ENCODE assay signal across 21 cellular contexts in the genomic region with DNA sequence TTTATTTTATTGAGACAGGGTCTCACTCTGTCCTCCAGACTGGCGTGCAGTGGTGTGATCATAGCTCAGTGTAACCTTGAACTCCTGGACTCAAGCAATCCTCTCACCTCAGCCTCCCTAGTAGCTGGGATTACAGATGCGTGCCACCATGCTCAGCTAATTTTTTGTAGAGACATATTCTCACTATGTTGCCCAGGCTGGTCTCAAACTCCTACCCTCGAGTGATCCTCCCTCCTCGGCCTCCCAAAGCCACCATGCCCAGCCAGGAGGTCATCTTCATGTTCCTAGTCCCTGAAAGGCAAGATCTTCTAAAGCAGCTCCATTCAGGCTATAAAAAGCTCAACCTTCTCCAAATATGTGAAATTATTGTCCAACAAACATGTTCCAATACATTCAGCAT. TPM values are rescaled to one million over a fixed set of nuclear protein-coding genes. Genes with fewer than 3 reads are reported as not detected.
A peak's percentile ranks its signal among the peaks of the same experiment; 100 is the strongest.
DNase-seq lines count a peak whose midpoint lies in the region; ATAC-seq and TF ChIP-seq lines count a peak whose summit lies in the region.
"Had no signal": no experiment of that assay in that cellular context is flagged by ENCODE, and none has a peak within 500 bp of the region (broad histone marks: within the 10 kb centered on the region; RNA-seq: fewer than 3 reads in every experiment).

No MANE protein-coding gene starts in this region.

- TF ChIP-seq CTCF in Peyer's patch (IDR thresholded peaks at IDR 0.05) (no peak), spleen (IDR thresholded peaks at IDR 0.05 in 8 of 11, conservative IDR thresholded peaks at IDR 0.05 in 3 of 11) (no peak), mucosa of descending colon (IDR thresholded peaks at IDR 0.05) (no peak), PC-9 (conservative IDR thresholded peaks at IDR 0.05) (no peak)

- peaks cover 12 to 42% (median 25%) of the 10 kb centered on the region in 10 experiments for H3K4me1 ChIP-seq in BLaER1 treated with 17β-estradiol and CSF1 and Interleukin-3, amounts not matched to agents 10 nM and 100 nM
- H3K4me1 ChIP-seq in Peyer's patch (no peaks in the 10 kb centered on the region), spleen (peaks cover 0 to 20% (median 5%) of the 10 kb centered on the region in 6 donors), mucosa of descending colon (ENCODE audit: low read depth) (no peaks in the 10 kb centered on the region), PC-9 (replicated peaks; ENCODE audit: insufficient read depth) (no peaks in the 10 kb centered on the region)
- H3K4me1 ChIP-seq: SJSA1 had no signal

- no peak overlapping the region for H2AFZ ChIP-seq in PC-9

- peak overlapping the region in 1 of 11 experiments; percentile 21; a peak in 1 of 22 replicates for H3K27ac ChIP-seq in BLaER1 treated with 17β-estradiol and CSF1 and Interleukin-3, amounts not matched to agents 10 nM and 100 nM
- H3K27ac ChIP-seq in Peyer's patch (no peak overlapping the region), spleen (peak overlapping the region in 5 of 8 donors; percentile 59 to 81 (median 78)), PC-9 (no peak overlapping the region)
- H3K27ac ChIP-seq: SJSA1 had no signal

- H3K9ac ChIP-seq in BLaER1 treated with 17β-estradiol and CSF1 and Interleukin-3, amounts not matched to agents 10 nM and 100 nM: no peak overlapping the region

- H3K27me3 ChIP-seq in BLaER1 treated with 17β-estradiol and CSF1 and Interleukin-3, amounts not matched to agents 10 nM and 100 nM: no peaks in the 10 kb centered on the region
- H3K27me3 ChIP-seq in Peyer's patch: no peaks in the 10 kb centered on the region
- no peaks in the 10 kb centered on the region for H3K27me3 ChIP-seq in spleen (replicated peaks in 1 of 7)
- peaks cover 8% of the 10 kb centered on the region; the same call in 1 of the 2 replicates for H3K27me3 ChIP-seq in PC-9 (ENCODE audit: insufficient read depth, low read depth)
- H3K27me3 ChIP-seq: SJSA1 had no signal

- peak overlapping the region; percentile 55 to 88 (median 77) for H3K4me2 ChIP-seq in BLaER1 treated with 17β-estradiol and CSF1 and Interleukin-3, amounts not matched to agents 10 nM and 100 nM
- H3K4me2 ChIP-seq in PC-9: no peak overlapping the region

- POLR2A ChIA-PET in PC-9 (lab: Charles Lee; ENCODE audit: unreplicated experiment): no interaction called here

- WGBS in spleen, 5 donors: 84 to 90% (median 87%) methylated on average over 4 of the region's 4 CpGs

- CTCF ChIA-PET in PC-9 (lab: Charles Lee): interaction anchor here (1.2 kb wide), 1 partner anchor 9 kb away, joined by 4 read pairs; no protein-coding TSS in a partner anchor

- H3K4me3 ChIP-seq in BLaER1 treated with 17β-estradiol and CSF1 and Interleukin-3, amounts not matched to agents 10 nM and 100 nM: no peak overlapping the region
- H3K4me3 ChIP-seq in Peyer's patch: no peak overlapping the region
- no peak overlapping the region for H3K4me3 ChIP-seq in spleen
- no peak overlapping the region for H3K4me3 ChIP-seq in mucosa of descending colon
- no peak overlapping the region for H3K4me3 ChIP-seq in PC-9
- H3K4me3 ChIP-seq: K562, SJSA1 had no signal

- H3K9me3 ChIP-seq in BLaER1 treated with 17β-estradiol and CSF1 and Interleukin-3, amounts not matched to agents 10 nM and 100 nM (replicated peaks in 1 of 11): no peaks in the 10 kb centered on the region
- no peaks in the 10 kb centered on the region for H3K9me3 ChIP-seq in Peyer's patch
- no peaks in the 10 kb centered on the region for H3K9me3 ChIP-seq in spleen
- no peaks in the 10 kb centered on the region for H3K9me3 ChIP-seq in mucosa of descending colon
- H3K9me3 ChIP-seq in PC-9 (ENCODE audit: insufficient read depth, low read depth): no peaks in the 10 kb centered on the region
- H3K9me3 ChIP-seq: SJSA1 had no signal

- H3K36me3 ChIP-seq in BLaER1 treated with 17β-estradiol and CSF1 and Interleukin-3, amounts not matched to agents 10 nM and 100 nM: no peaks in the 10 kb centered on the region
- H3K36me3 ChIP-seq in Peyer's patch (no peaks in the 10 kb centered on the region), spleen (no peaks in the 10 kb centered on the region), mucosa of descending colon (ENCODE audit: low read depth) (no peaks in the 10 kb centered on the region), PC-9 (ENCODE audit: low read depth) (no peaks in the 10 kb centered on the region)
- H3K36me3 ChIP-seq: SJSA1 had no signal

- no peaks in the 10 kb centered on the region for H4K20me1 ChIP-seq in BLaER1 treated with 17β-estradiol and CSF1 and Interleukin-3, amounts not matched to agents 10 nM and 100 nM
- no peaks in the 10 kb centered on the region for H4K20me1 ChIP-seq in PC-9 (ENCODE audit: insufficient read depth)

- intact Hi-C loops in spleen (cut with DNase I; ENCODE audit: low total_unique reads): no loop called here
- intact Hi-C loops in mucosa of descending colon (cut with DNase I, micrococcal nuclease): no loop called here
- intact Hi-C loops in PC-9 (cut with micrococcal nuclease; ENCODE audit: unreplicated experiment): no loop called here

- DNase-seq in Peyer's patch: peak; percentile 2 to 15 (median 14)
- DNase-seq in left lobe of liver (ENCODE audit: low spot score): peak; percentile 4
- DNase-seq in spleen: peak; percentile 15
- DNase-seq in mucosa of descending colon: no peak
- no peak for DNase-seq in PC-9
- no peak for DNase-seq in midbrain (lab: John Stamatoyannopoulos, UW)
- DNase-seq: Calu3; CD8-positive, alpha-beta memory T cell; DND-41; GOT3; HCEC 1CT; NCI-H1105; NCI-H1436 treated with DMSO at 0.1 percent for 48 hours; NCI-H187 treated with DMSO at 0.1 percent for 48 hours; NCI-H345; PC-3; Right ventricle myocardium superior; RPMI8226 had no signal

- no peak for ATAC-seq in left lobe of liver
- no peak for ATAC-seq in mucosa of descending colon
- ATAC-seq: PC-3 had no signal

- H3K79me2 ChIP-seq in PC-9 (ENCODE audit: low read depth): no peaks in the 10 kb centered on the region

- TF ChIP-seq POLR2A in Peyer's patch (IDR thresholded peaks at IDR 0.05): no peak
- TF ChIP-seq POLR2A in spleen (IDR thresholded peaks at IDR 0.05): no peak

- H3K9me2 ChIP-seq in PC-9 (ENCODE audit: insufficient read depth): no peaks in the 10 kb centered on the region

- H3F3A ChIP-seq in PC-9 (ENCODE audit: insufficient read depth, low read depth): no peaks in the 10 kb centered on the region

- no TSS peak for BruUV-seq in PC-9 (replicated peaks; lab: Mats Ljungman, UMichigan)

RNA-seq across cellular contexts. Expression of a gene that starts 53.9 kb away (rescaled TPM):
- total RNA-seq in Peyer's patch: 100 to 1,000 TPM in 3 of 4 donors, 10 to 100 TPM in 1; 45.4 to 314 (median 218) TPM
- 84.1 TPM for total RNA-seq in left lobe of liver
- total RNA-seq in spleen: 10 to 100 TPM; 49.4 to 77.4 (median 67.8) TPM
- 1 to 10 TPM; 4.6 to 9.1 (median 5.1) TPM for polyA plus RNA-seq in spleen
- 10 to 100 TPM; 72.9 to 79.2 (median 73.4) TPM for total RNA-seq in mucosa of descending colon
- 106 and 142 TPM in 2 replicates for total RNA-seq in PC-9 (2021)

RNA-seq across cellular contexts. Expression of a gene that starts 58.4 kb away (rescaled TPM):
- total RNA-seq in Peyer's patch: 10 to 100 TPM; 24.7 to 41.3 (median 30.0) TPM
- 22.2 TPM for total RNA-seq in left lobe of liver
- total RNA-seq in spleen: 10 to 100 TPM; 52.6 to 71.3 (median 59.6) TPM
- 10 to 100 TPM; 16.2 to 17.9 (median 17.7) TPM for polyA plus RNA-seq in spleen
- total RNA-seq in mucosa of descending colon: 10 to 100 TPM; 29.8 to 91.7 (median 30.7) TPM
- 23.5 and 24.4 TPM in 2 replicates for total RNA-seq in PC-9 (2021)

Comparison
In these comparisons a context has a peak if more than half of its experiments do, and no peak if none do; other contexts are left out.
1. H3K27ac ChIP-seq: peak in spleen (5 of 8); none in Peyer's patch (0 of 4) and PC-9 (single experiment).
2. DNase-seq: peak in Peyer's patch (3 of 3), left lobe of liver (single experiment) and spleen (single experiment); none in mucosa of descending colon (0 of 3), PC-9 (0 of 2) and midbrain (single experiment).